In the genomic region with DNA sequence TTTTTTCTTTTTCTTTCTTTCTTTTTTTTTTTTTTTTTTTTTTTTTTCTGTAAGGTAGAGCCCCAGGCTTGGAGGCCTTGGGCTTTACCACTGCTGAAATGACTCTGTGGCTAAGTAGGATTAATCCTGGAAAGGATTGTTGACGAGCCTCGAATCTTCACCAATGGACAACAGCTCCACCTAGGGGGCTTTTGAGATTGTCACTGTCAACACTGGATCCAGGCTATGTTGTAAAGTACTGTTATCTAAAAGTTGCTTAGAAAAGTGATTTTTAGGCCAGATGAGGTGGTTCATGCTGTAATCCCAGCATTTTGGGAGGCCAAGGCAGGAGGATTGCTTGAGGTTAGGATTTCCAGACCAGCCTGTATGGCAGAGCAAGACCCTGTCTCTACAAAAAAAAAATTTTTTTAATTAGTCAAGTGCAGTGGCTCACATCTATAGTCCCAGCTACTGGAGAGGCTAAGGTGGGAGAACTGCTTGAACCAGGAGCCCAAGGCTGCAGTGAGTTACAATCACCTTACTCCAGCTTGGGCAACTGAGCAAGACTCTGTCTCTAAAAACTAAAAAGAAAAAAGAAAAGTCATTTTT, we compare ENCODE assay signal across 8 cellular contexts. TPM values are rescaled to one million over a fixed set of nuclear protein-coding genes. Genes with fewer than 3 reads are reported as not detected.
DNase-seq lines count a peak whose midpoint lies in the region; ATAC-seq and TF ChIP-seq lines count a peak whose summit lies in the region.

No MANE protein-coding gene starts in this region.

- in situ Hi-C loops in astrocyte of the spinal cord (cut with HindIII; ENCODE audit: low sequenced_read_pairs): no loop called here

- H3K79me2 ChIP-seq in MM.1S (ENCODE audit: low read length): no peaks in the 10 kb centered on the region

- no peaks in the 10 kb centered on the region for H3F3A ChIP-seq in MM.1S (ENCODE audit: insufficient read depth, low read length)

- TF ChIP-seq CTCF in MM.1S (IDR thresholded peaks at IDR 0.05; ENCODE audit: low read length): peak; percentile 66
- peak; percentile 72 for TF ChIP-seq CTCF in astrocyte of the spinal cord (IDR thresholded peaks at IDR 0.05; ENCODE audit: low read depth, low read length)

- peak; percentile 87 for DNase-seq in GM03348 (ENCODE audit: low spot score)
- DNase-seq in MM.1S: peak; percentile 65
- peak in 2 of 3 donors; percentile 13 to 29 for DNase-seq in T-helper 17 cell
- peak; percentile 80 for DNase-seq in astrocyte of the spinal cord (ENCODE audit: low read depth, low spot score)
- DNase-seq in hypothalamus (lab: John Stamatoyannopoulos, UW): peak in 33 of 51 donors; percentile 1 to 71 (median 23)
- peak; percentile 44 for DNase-seq in skeletal muscle cell (ENCODE audit: low read depth)

- no peak overlapping the region for H2AFZ ChIP-seq in MM.1S (ENCODE audit: low read length)

- no peak overlapping the region for H3K27ac ChIP-seq in MM.1S (ENCODE audit: low read length)

- H3K4me1 Mint-ChIP-seq in T-helper 17 cell: peaks cover 4% of the 10 kb centered on the region

- H3K4me1 ChIP-seq in MM.1S (ENCODE audit: low read length): no peaks in the 10 kb centered on the region

- H3K9me2 ChIP-seq in MM.1S (replicated peaks; ENCODE audit: insufficient read depth, low read length): no peaks in the 10 kb centered on the region

- H3K9me3 ChIP-seq in MM.1S (replicated peaks; ENCODE audit: insufficient read depth, low read length) (no peaks in the 10 kb centered on the region), T-helper 17 cell (ENCODE audit: control insufficient read depth, low read length, poor library complexity, severe bottlenecking) (no peaks in the 10 kb centered on the region)

- no peak overlapping the region for H3K4me3 Mint-ChIP-seq in T-helper 17 cell

- no peak overlapping the region for H3K4me3 ChIP-seq in MM.1S (ENCODE audit: low read length)
- no peak overlapping the region for H3K4me3 ChIP-seq in astrocyte of the spinal cord (ENCODE audit: low read depth, low read length)
- no peak overlapping the region for H3K4me3 ChIP-seq in skeletal muscle cell (ENCODE audit: low read depth, low read length)

- ATAC-seq in T-helper 17 cell (peak; percentile 71), HG02571 (IDR thresholded peaks at IDR 0.05; ENCODE audit: unreplicated experiment) (no peak), HG03139 (IDR thresholded peaks at IDR 0.05; ENCODE audit: unreplicated experiment) (no peak)

- H3K27me3 Mint-ChIP-seq in T-helper 17 cell: no peaks in the 10 kb centered on the region

- H3K27me3 ChIP-seq in MM.1S (replicated peaks; ENCODE audit: insufficient read depth, low read length): no peaks in the 10 kb centered on the region

- no peak overlapping the region for H3K9ac ChIP-seq in MM.1S (ENCODE audit: low read length)

- H3K27ac Mint-ChIP-seq in T-helper 17 cell: no peak overlapping the region

- H4K20me1 ChIP-seq in MM.1S (ENCODE audit: insufficient read depth, low read length): no peaks in the 10 kb centered on the region

- no peaks in the 10 kb centered on the region; the same call in 1 of the 2 replicates for H3K36me3 ChIP-seq in MM.1S (replicated peaks; ENCODE audit: insufficient read depth, low read length)

- peaks cover 11% of the 10 kb centered on the region for H3K36me3 Mint-ChIP-seq in T-helper 17 cell (ENCODE audit: low read depth)

- no peak overlapping the region for H3K4me2 ChIP-seq in MM.1S (ENCODE audit: low read depth, low read length)

RNA-seq across cellular contexts. Expression of a gene that starts 41.6 kb away (rescaled TPM):
- total RNA-seq in T-helper 17 cell: 10 to 100 TPM; 47.0 to 50.8 TPM

RNA-seq across cellular contexts. Expression of a gene that starts 41.8 kb away (rescaled TPM):
- 10 to 100 TPM; 15.3 to 24.6 TPM for total RNA-seq in T-helper 17 cell

RNA-seq across cellular contexts. Expression of a gene that starts 56.4 kb away (rescaled TPM):
- 10 to 100 TPM; 36.8 to 38.6 TPM for total RNA-seq in T-helper 17 cell

Comparison
In these comparisons a context has a peak if more than half of its experiments do, and no peak if none do; other contexts are left out.
1. DNase-seq: peak in every context shown above with its lines; median percentile 87 in GM03348; 80 in astrocyte of the spinal cord; 65 in MM.1S; 44 in skeletal muscle cell; 23 in hypothalamus; 21 in T-helper 17 cell.